In genomic region chr14:57870686-57871457, GRCh38 we compare ENCODE assay signal across 14 cellular contexts.
"Had no signal": no experiment of that assay in that cellular context is flagged by ENCODE, and none has a peak within 500 bp of the region (broad histone marks: within the 10 kb centered on the region; RNA-seq: fewer than 3 reads in every experiment).

No MANE protein-coding gene starts in this region.

- H3K4me3 ChIP-seq: body of pancreas, mucosa of descending colon, right atrium auricular region had no signal

- H3K4me3 Mint-ChIP-seq: activated CD8-positive, alpha-beta T cell treated with anti-CD3 and anti-CD28 coated beads, Interleukin-2, amount 10 ng/mL, durations not matched to agents 7 days and 5 days; activated naive CD4-positive, alpha-beta T cell treated with anti-CD3 and anti-CD28 coated beads for 36 hours; activated T-helper 1 cell treated with anti-CD3 and anti-CD28 coated beads, Interleukin-12 subunit alpha, Interleukin-12 subunit beta, Interleukin-2, Interleukin-4 antibody, amounts not matched to agents 30 ng/mL and 10 ng/mL and 1 ng/mL, durations not matched to agents 14 hours and 24 hours and 36 hours; effector memory CD8-positive, alpha-beta T cell; naive thymus-derived CD8-positive, alpha-beta T cell; type B pancreatic cell had no signal

- H3K27ac ChIP-seq: body of pancreas, neutrophil, right atrium auricular region had no signal

- H3K9me3 ChIP-seq: body of pancreas, mucosa of descending colon, neutrophil, right atrium auricular region had no signal

- H3K27me3 ChIP-seq: body of pancreas had no signal

- DNase-seq: activated CD8-positive, alpha-beta memory T cell treated with anti-CD3 and anti-CD28 coated beads, Interleukin-2, amount 50 U/mL, for 48 hours; central memory CD4-positive, alpha-beta T cell; cortex of kidney; effector memory CD8-positive, alpha-beta T cell; naive thymus-derived CD8-positive, alpha-beta T cell; stimulated activated naive CD4-positive, alpha-beta T cell had no signal

- H3K4me1 Mint-ChIP-seq: naive thymus-derived CD8-positive, alpha-beta T cell had no signal

- H3K27ac Mint-ChIP-seq: activated CD8-positive, alpha-beta T cell treated with anti-CD3 and anti-CD28 coated beads, Interleukin-2, amount 10 ng/mL, durations not matched to agents 7 days and 5 days; activated naive CD4-positive, alpha-beta T cell treated with anti-CD3 and anti-CD28 coated beads for 36 hours; activated T-helper 1 cell treated with anti-CD3 and anti-CD28 coated beads, Interleukin-12 subunit alpha, Interleukin-12 subunit beta, Interleukin-2, Interleukin-4 antibody, amounts not matched to agents 30 ng/mL and 10 ng/mL and 1 ng/mL, durations not matched to agents 14 hours and 24 hours and 36 hours; effector memory CD8-positive, alpha-beta T cell; naive thymus-derived CD8-positive, alpha-beta T cell; type B pancreatic cell had no signal

- H3K36me3 ChIP-seq: neutrophil, right atrium auricular region had no signal

- ATAC-seq: body of pancreas; effector memory CD8-positive, alpha-beta T cell; mucosa of descending colon; naive thymus-derived CD8-positive, alpha-beta T cell had no signal

- H3K36me3 Mint-ChIP-seq: naive thymus-derived CD8-positive, alpha-beta T cell; type B pancreatic cell had no signal

- H3K9me3 Mint-ChIP-seq: activated naive CD4-positive, alpha-beta T cell treated with anti-CD3 and anti-CD28 coated beads for 36 hours; activated T-helper 1 cell treated with anti-CD3 and anti-CD28 coated beads, Interleukin-12 subunit alpha, Interleukin-12 subunit beta, Interleukin-2, Interleukin-4 antibody, amounts not matched to agents 30 ng/mL and 10 ng/mL and 1 ng/mL, durations not matched to agents 14 hours and 24 hours and 36 hours; type B pancreatic cell had no signal
